ENCODE assay signal across 8 cellular contexts in genomic region chr2:236570081-236570979, GRCh38. TPM values are rescaled to one million over a fixed set of nuclear protein-coding genes. Genes with fewer than 3 reads are reported as not detected.
A peak's percentile ranks its signal among the peaks of the same experiment; 100 is the strongest.
DNase-seq lines count a peak whose midpoint lies in the region; ATAC-seq and TF ChIP-seq lines count a peak whose summit lies in the region.

No MANE protein-coding gene starts in this region.

- DNase-seq in A673 (ENCODE audit: low spot score) (peak; percentile 23), brain microvascular endothelial cell (no peak), NCI-H2081 (lab: John Stamatoyannopoulos, UW) (no peak), DMS114 treated with DMSO at 0.1 percent for 48 hours (lab: John Stamatoyannopoulos, UW; ENCODE audit: unreplicated experiment) (no peak), NCI-H1930 (lab: John Stamatoyannopoulos, UW) (no peak), middle frontal gyrus (ENCODE audit: extremely low spot score, low spot score) (no peak)

- H3K36me3 ChIP-seq in A673 (ENCODE audit: insufficient read depth, low read length, poor library complexity, severe bottlenecking) (no peaks in the 10 kb centered on the region), brain microvascular endothelial cell (replicated peaks) (no peaks in the 10 kb centered on the region), mucosa of stomach (ENCODE audit: control insufficient read depth, insufficient read depth, low read length) (no peaks in the 10 kb centered on the region)

- CTCF ChIA-PET in A673 (lab: Charles Lee), result interaction anchor here (0.6 to 1.3 kb wide), 3 partner anchors 57 to 950 kb away, joined by 3 to 4 read pairs (median 3); no protein-coding TSS in a partner anchor

- H3K4me3 ChIP-seq in A673 (ENCODE audit: low read depth, low read length, poor library complexity, severe bottlenecking) (peak overlapping the region; percentile 21), brain microvascular endothelial cell (ENCODE audit: low read depth, low read length) (peak overlapping the region; percentile 58), mucosa of stomach (ENCODE audit: low read length) (no peak overlapping the region)

- H3K27ac ChIP-seq in A673 (ENCODE audit: low read depth, low read length, poor library complexity, severe bottlenecking) (no peak overlapping the region), brain microvascular endothelial cell (no peak overlapping the region)

- H3K9me3 ChIP-seq in A673 (ENCODE audit: low read depth, low read length, poor library complexity, severe bottlenecking) (no peaks in the 10 kb centered on the region), mucosa of stomach (ENCODE audit: control insufficient read depth, low read length) (no peaks in the 10 kb centered on the region)

- intact Hi-C loops in A673 (cut with micrococcal nuclease; ENCODE audit: unreplicated experiment), result no loop called here

- POLR2A ChIA-PET in A673 (lab: Charles Lee; ENCODE audit: low non-redundant PET), result no interaction called here

- TF ChIP-seq CTCF in A673 (conservative IDR thresholded peaks at IDR 0.05; ENCODE audit: low read depth, low read length), result no peak
- TF ChIP-seq CTCF in brain microvascular endothelial cell (IDR thresholded peaks at IDR 0.05; ENCODE audit: low read depth, low read length, missing control alignments), result no peak

- peak; percentile 27 for ATAC-seq in GM21619 (IDR thresholded peaks at IDR 0.05; ENCODE audit: unreplicated experiment)

- peak overlapping the region; percentile 38 for H3K9ac ChIP-seq in mucosa of stomach (ENCODE audit: low read length)

- no TSS peak for BruUV-seq in A673 (replicated peaks; lab: Mats Ljungman, UMichigan)

- in situ Hi-C loops in brain microvascular endothelial cell (cut with HindIII; ENCODE audit: low pct_ligation_motif_present, low sequenced_read_pairs), result no loop called here

- H3K4me1 ChIP-seq in A673 (ENCODE audit: insufficient read depth, low read length, poor library complexity, severe bottlenecking), result peaks cover 34% of the 10 kb centered on the region
- H3K4me1 ChIP-seq in mucosa of stomach (ENCODE audit: control insufficient read depth, insufficient read depth, low read length), result peaks cover 19% of the 10 kb centered on the region

- H3K27me3 ChIP-seq in A673 (replicated peaks; ENCODE audit: insufficient read depth, low read depth, low read length, poor library complexity) (peaks cover 54% of the 10 kb centered on the region), brain microvascular endothelial cell (replicated peaks) (peaks cover 54% of the 10 kb centered on the region), mucosa of stomach (ENCODE audit: control insufficient read depth, insufficient read depth, low read length) (peaks cover 14% of the 10 kb centered on the region)

RNA-seq across cellular contexts. Expression of gene ACKR3, which starts 0.7 kb away (rescaled TPM):
- total RNA-seq in A673 (2021), result 0.31 and 0.52 TPM in 2 replicates
